15 cellular contexts compared by ENCODE assay signal in the genomic region with DNA sequence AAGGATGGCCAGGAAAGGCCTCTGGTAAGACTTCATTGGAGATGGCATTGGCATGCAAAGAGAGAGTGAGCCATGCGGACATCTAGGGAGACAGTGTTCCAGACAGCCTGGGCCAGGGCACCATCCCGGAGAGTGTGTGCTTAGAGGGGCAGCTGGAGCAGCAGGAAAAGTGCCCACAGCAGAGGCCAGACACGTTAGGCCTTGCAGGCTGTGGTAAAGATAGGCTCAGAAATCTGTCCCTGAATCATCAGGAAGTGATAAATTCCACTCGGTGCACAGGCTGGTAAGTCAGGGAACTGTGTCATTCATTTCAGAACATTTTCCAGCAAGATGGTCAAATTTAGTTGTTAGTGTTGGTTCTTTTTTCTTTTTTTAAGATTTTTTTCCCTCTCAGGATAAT. TPM values are rescaled to one million over a fixed set of nuclear protein-coding genes. Genes with fewer than 3 reads are reported as not detected.
DNase-seq lines count a peak whose midpoint lies in the region; ATAC-seq lines count a peak whose summit lies in the region.
"Had no signal": no experiment of that assay in that cellular context is flagged by ENCODE, and none has a peak within 500 bp of the region (broad histone marks: within the 10 kb centered on the region; RNA-seq: fewer than 3 reads in every experiment).

No MANE protein-coding gene starts in this region.

- ATAC-seq in HG02610 (IDR thresholded peaks at IDR 0.05; ENCODE audit: unreplicated experiment): no peak
- ATAC-seq in HG02840 (IDR thresholded peaks at IDR 0.05; ENCODE audit: low FRiP score, unreplicated experiment): no peak
- ATAC-seq: mucosa of descending colon had no signal

- H3K4me1 Mint-ChIP-seq in activated CD4-positive, alpha-beta T cell treated with anti-CD3 and anti-CD28 coated beads, Interleukin-2, amount 10 ng/mL, durations not matched to agents 7 days and 5 days: no peaks in the 10 kb centered on the region

- no peak overlapping the region for H3K27ac Mint-ChIP-seq in activated CD4-positive, alpha-beta T cell treated with anti-CD3 and anti-CD28 coated beads, Interleukin-2, amount 10 ng/mL, durations not matched to agents 7 days and 5 days

- H3K27me3 Mint-ChIP-seq in activated CD4-positive, alpha-beta T cell treated with anti-CD3 and anti-CD28 coated beads, Interleukin-2, amount 10 ng/mL, durations not matched to agents 7 days and 5 days: peaks cover 21% of the 10 kb centered on the region

- no peaks in the 10 kb centered on the region for H3K9me3 Mint-ChIP-seq in activated CD4-positive, alpha-beta T cell treated with anti-CD3 and anti-CD28 coated beads, Interleukin-2, amount 10 ng/mL, durations not matched to agents 7 days and 5 days

- CTCF ChIA-PET in activated CD4-positive, alpha-beta T cell treated with anti-CD3 and anti-CD28 coated beads, Interleukin-2, amount 10 ng/mL, durations not matched to agents 7 days and 5 days (lab: Charles Lee): no interaction called here

- no peak overlapping the region for H3K4me3 Mint-ChIP-seq in activated CD4-positive, alpha-beta T cell treated with anti-CD3 and anti-CD28 coated beads, Interleukin-2, amount 10 ng/mL, durations not matched to agents 7 days and 5 days

- peak; percentile 69 for DNase-seq in AG08395 (ENCODE audit: low spot score)
- DNase-seq in NCI-H226: peak; percentile 24
- peak; percentile 62 for DNase-seq in dermis blood vessel endothelial cell
- DNase-seq in iris pigment epithelial cell (ENCODE audit: low read depth): peak; percentile 60
- DNase-seq in NCI-H2081 (lab: John Stamatoyannopoulos, UW): no peak
- no peak for DNase-seq in activated CD4-positive, alpha-beta T cell treated with anti-CD3 and anti-CD28 coated beads, Interleukin-2, amount 10 ng/mL, durations not matched to agents 7 days and 5 days
- DNase-seq: activated CD8-positive, alpha-beta memory T cell treated with anti-CD3 and anti-CD28 coated beads for 24 hours; activated gamma-delta T cell treated with Interleukin-2 at 50 U/mL for 16 hours; mucosa of descending colon; NCI-H524 treated with DMSO at 0.1 percent for 48 hours; stimulated activated CD4-positive, alpha-beta T cell treated with anti-CD3 and anti-CD28 coated beads, Interleukin-2, amount 100 ng/mL, for 24 hours; T-helper 9 cell; upper lobe of left lung had no signal

- POLR2A ChIA-PET in activated CD4-positive, alpha-beta T cell treated with anti-CD3 and anti-CD28 coated beads, Interleukin-2, amount 10 ng/mL, durations not matched to agents 7 days and 5 days (lab: Charles Lee): no interaction called here

- H3K36me3 Mint-ChIP-seq in activated CD4-positive, alpha-beta T cell treated with anti-CD3 and anti-CD28 coated beads, Interleukin-2, amount 10 ng/mL, durations not matched to agents 7 days and 5 days (ENCODE audit: low read depth): no peaks in the 10 kb centered on the region

RNA-seq across cellular contexts. Expression of gene GALNT16, which starts 8.8 kb away (rescaled TPM):
- 0.17 and 0.19 TPM in 2 replicates for total RNA-seq in dermis blood vessel endothelial cell
- total RNA-seq in activated CD4-positive, alpha-beta T cell treated with anti-CD3 and anti-CD28 coated beads, Interleukin-2, amount 10 ng/mL, durations not matched to agents 7 days and 5 days: not detected

Comparison
In these comparisons a context has a peak if more than half of its experiments do, and no peak if none do; other contexts are left out.
1. DNase-seq: peak in AG08395 (single experiment), NCI-H226 (single experiment), dermis blood vessel endothelial cell (single experiment) and iris pigment epithelial cell (single experiment); none in NCI-H2081 (0 of 2) and activated CD4-positive, alpha-beta T cell treated with anti-CD3 and anti-CD28 coated beads, Interleukin-2, amount 10 ng/mL, durations not matched to agents 7 days and 5 days (single experiment).